ENCODE assay signal across 19 cellular contexts in the genomic region with DNA sequence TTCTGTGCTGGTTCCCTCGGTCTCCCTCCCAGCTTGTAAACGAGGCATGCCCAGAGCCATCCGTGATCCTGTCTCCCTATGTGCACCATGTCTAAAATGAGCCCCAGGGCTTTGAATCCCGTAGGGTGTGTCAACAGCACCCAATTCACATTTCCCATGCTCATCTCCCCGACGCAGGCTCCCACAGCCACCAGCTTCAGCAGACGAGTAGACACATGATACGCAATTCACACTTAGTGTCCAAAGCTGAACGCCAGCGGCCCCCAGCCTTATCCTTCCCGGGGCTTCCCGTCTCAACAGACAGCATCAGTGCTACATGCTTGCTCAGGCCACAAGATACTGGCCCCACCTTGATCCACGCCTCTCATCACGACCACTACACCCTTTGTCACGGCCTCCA.
DNase-seq lines count a peak whose midpoint lies in the region; ATAC-seq and TF ChIP-seq lines count a peak whose summit lies in the region.
"Had no signal": no experiment of that assay in that cellular context is flagged by ENCODE, and none has a peak within 500 bp of the region (broad histone marks: within the 10 kb centered on the region; RNA-seq: fewer than 3 reads in every experiment).

No MANE protein-coding gene starts in this region.

- H3K9me3 Mint-ChIP-seq in glutamatergic neuron (ENCODE audit: unreplicated experiment) = peaks cover 16% of the 10 kb centered on the region
- no peaks in the 10 kb centered on the region for H3K9me3 Mint-ChIP-seq in stimulated activated effector memory CD8-positive, alpha-beta T cell treated with anti-CD3 and anti-CD28 coated beads, Interleukin-12 subunit alpha, Interleukin-12 subunit beta, amount 100 ng/mL, for 72 hours
- H3K9me3 Mint-ChIP-seq: activated T-cell treated with anti-CD3 and anti-CD28 coated beads, Interleukin-2, amount 50 U/mL, for 4 hours had no signal

- TF ChIP-seq CTCF in glutamatergic neuron (IDR thresholded peaks at IDR 0.05; ENCODE audit: partially characterized antibody, unreplicated experiment) = no peak

- peak overlapping the region; percentile 83 for H3K27ac Mint-ChIP-seq in T-helper 17 cell
- no peak overlapping the region for H3K27ac Mint-ChIP-seq in glutamatergic neuron (ENCODE audit: unreplicated experiment)
- peak overlapping the region; percentile 75 for H3K27ac Mint-ChIP-seq in stimulated activated effector memory CD8-positive, alpha-beta T cell treated with anti-CD3 and anti-CD28 coated beads, Interleukin-12 subunit alpha, Interleukin-12 subunit beta, amount 100 ng/mL, for 72 hours
- H3K27ac Mint-ChIP-seq: T-helper 2 cell treated with Interferon-gamma antibody and Interleukin-4, amounts not matched to agents 5 μg/mL and 100 μg/mL, for 36 hours had no signal

- DNase-seq in H7 (peak; percentile 40), T-helper 17 cell (no peak), glutamatergic neuron (no peak), OCI-M2 (lab: John Stamatoyannopoulos, UW; ENCODE audit: unreplicated experiment) (no peak), sciatic nerve (ENCODE audit: low spot score) (no peak), SW 1271 (lab: John Stamatoyannopoulos, UW) (no peak)
- DNase-seq in stimulated activated effector memory CD8-positive, alpha-beta T cell treated with anti-CD3 and anti-CD28 coated beads, Interleukin-12 subunit alpha, Interleukin-12 subunit beta, amount 100 ng/mL, for 72 hours (ENCODE audit: low spot score in 2 of 2) = no peak
- DNase-seq: activated CD4-positive, alpha-beta T cell treated with anti-CD3 and anti-CD28 coated beads for 4 hours; activated T-cell treated with anti-CD3 and anti-CD28 coated beads, Interleukin-2, amount 50 U/mL, for 4 hours; effector CD8-positive, alpha-beta T cell; foreskin keratinocyte; kidney glomerular epithelial cell; mammary epithelial cell; MM.1S; NCI-H2107 had no signal

- H3K4me3 Mint-ChIP-seq in T-helper 17 cell = no peak overlapping the region
- peak overlapping the region; percentile 8 for H3K4me3 Mint-ChIP-seq in glutamatergic neuron (ENCODE audit: unreplicated experiment)
- H3K4me3 Mint-ChIP-seq in stimulated activated effector memory CD8-positive, alpha-beta T cell treated with anti-CD3 and anti-CD28 coated beads, Interleukin-12 subunit alpha, Interleukin-12 subunit beta, amount 100 ng/mL, for 72 hours = no peak overlapping the region
- H3K4me3 Mint-ChIP-seq: activated T-cell treated with anti-CD3 and anti-CD28 coated beads, Interleukin-2, amount 50 U/mL, for 4 hours; T-helper 2 cell treated with Interferon-gamma antibody and Interleukin-4, amounts not matched to agents 5 μg/mL and 100 μg/mL, for 36 hours; type B pancreatic cell had no signal

- no peaks in the 10 kb centered on the region for H3K27me3 Mint-ChIP-seq in T-helper 17 cell
- H3K27me3 Mint-ChIP-seq in glutamatergic neuron (ENCODE audit: unreplicated experiment) = peaks cover 11% of the 10 kb centered on the region
- H3K27me3 Mint-ChIP-seq: type B pancreatic cell had no signal

- H3K36me3 Mint-ChIP-seq in T-helper 17 cell (ENCODE audit: low read depth) (peaks cover 8% of the 10 kb centered on the region), glutamatergic neuron (ENCODE audit: unreplicated experiment) (peaks cover 8% of the 10 kb centered on the region)
- no peaks in the 10 kb centered on the region for H3K36me3 Mint-ChIP-seq in stimulated activated effector memory CD8-positive, alpha-beta T cell treated with anti-CD3 and anti-CD28 coated beads, Interleukin-12 subunit alpha, Interleukin-12 subunit beta, amount 100 ng/mL, for 72 hours

- ATAC-seq in T-helper 17 cell (no peak), sciatic nerve (no peak)
- ATAC-seq in stimulated activated effector memory CD8-positive, alpha-beta T cell treated with anti-CD3 and anti-CD28 coated beads, Interleukin-12 subunit alpha, Interleukin-12 subunit beta, amount 100 ng/mL, for 72 hours = no peak
- ATAC-seq: activated T-cell treated with anti-CD3 and anti-CD28 coated beads, Interleukin-2, amount 50 U/mL, for 4 hours; body of pancreas; foreskin keratinocyte; GM12878 had no signal

- H3K9me3 ChIP-seq in T-helper 17 cell (ENCODE audit: control insufficient read depth, low read length, poor library complexity, severe bottlenecking) = no peaks in the 10 kb centered on the region
- H3K9me3 ChIP-seq: body of pancreas had no signal

- H3K36me3 ChIP-seq in H7 (replicated peaks; ENCODE audit: control insufficient read depth, insufficient read depth, low read length) = no peaks in the 10 kb centered on the region

- intact Hi-C loops in sciatic nerve (cut with DNase I) = no loop called here

- no peaks in the 10 kb centered on the region for H3K27me3 ChIP-seq in H7 (ENCODE audit: control insufficient read depth, insufficient read depth, low read length)
- H3K27me3 ChIP-seq: body of pancreas, foreskin keratinocyte had no signal

- no peak overlapping the region for H3K4me3 ChIP-seq in H7 (ENCODE audit: insufficient read depth, low read depth, low read length)
- H3K4me3 ChIP-seq: body of pancreas, GM12878 had no signal

- H3K4me1 Mint-ChIP-seq in T-helper 17 cell = peaks cover 7% of the 10 kb centered on the region
- peaks cover 26% of the 10 kb centered on the region for H3K4me1 Mint-ChIP-seq in glutamatergic neuron (ENCODE audit: low read depth, unreplicated experiment)
- peaks cover 42% of the 10 kb centered on the region for H3K4me1 Mint-ChIP-seq in stimulated activated effector memory CD8-positive, alpha-beta T cell treated with anti-CD3 and anti-CD28 coated beads, Interleukin-12 subunit alpha, Interleukin-12 subunit beta, amount 100 ng/mL, for 72 hours
